In the genomic region with DNA sequence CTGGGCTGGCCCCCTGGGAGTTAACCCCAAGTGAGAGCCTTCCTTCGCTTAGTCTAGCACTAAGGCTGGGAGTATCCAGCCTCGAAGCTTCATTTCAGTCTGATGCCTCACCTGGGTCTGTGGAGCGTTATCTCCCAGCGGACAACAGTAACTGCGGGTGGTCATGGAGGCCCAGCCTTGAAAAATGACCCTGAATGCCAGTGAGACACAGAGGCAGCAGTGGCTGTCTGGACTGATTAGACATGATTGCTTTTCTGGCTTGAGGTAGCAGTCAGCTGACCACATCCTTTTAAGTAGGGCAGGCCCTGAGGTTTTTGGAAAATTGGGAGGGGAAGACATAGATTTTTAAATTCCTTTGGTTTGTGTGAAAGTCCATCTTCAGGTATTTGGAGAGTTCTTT, we compare ENCODE assay signal across 1 cellular context.
TF ChIP-seq lines count a peak whose summit lies in the region.

No MANE protein-coding gene starts in this region.

TF ChIP-seq in IMR-90, 13 proteins besides CTCF, POLR2A, EP300 and RAD21 (continued from another document):
- TF ChIP-seq, protein P1, sequence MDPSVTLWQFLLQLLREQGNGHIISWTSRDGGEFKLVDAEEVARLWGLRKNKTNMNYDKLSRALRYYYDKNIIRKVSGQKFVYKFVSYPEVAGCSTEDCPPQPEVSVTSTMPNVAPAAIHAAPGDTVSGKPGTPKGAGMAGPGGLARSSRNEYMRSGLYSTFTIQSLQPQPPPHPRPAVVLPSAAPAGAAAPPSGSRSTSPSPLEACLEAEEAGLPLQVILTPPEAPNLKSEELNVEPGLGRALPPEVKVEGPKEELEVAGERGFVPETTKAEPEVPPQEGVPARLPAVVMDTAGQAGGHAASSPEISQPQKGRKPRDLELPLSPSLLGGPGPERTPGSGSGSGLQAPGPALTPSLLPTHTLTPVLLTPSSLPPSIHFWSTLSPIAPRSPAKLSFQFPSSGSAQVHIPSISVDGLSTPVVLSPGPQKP (IDR thresholded peaks at IDR 0.05; ENCODE audit: borderline replicate concordance, low read depth, low read length), result no peak
- TF ChIP-seq NFE2L2 (IDR thresholded peaks at IDR 0.05; ENCODE audit: low read depth, low read length), result no peak
- TF ChIP-seq CEBPB (IDR thresholded peaks at IDR 0.05; ENCODE audit: low read depth, low read length), result no peak
- no peak for TF ChIP-seq BHLHE40 (IDR thresholded peaks at IDR 0.05; ENCODE audit: low read depth, low read length)
- TF ChIP-seq RCOR1 (IDR thresholded peaks at IDR 0.05; ENCODE audit: insufficient replicate concordance, low read length), result no peak
- no peak for TF ChIP-seq SMC3 (IDR thresholded peaks at IDR 0.05; ENCODE audit: low read depth, low read length)
- TF ChIP-seq RFX5 (IDR thresholded peaks at IDR 0.05; ENCODE audit: low read depth, low read length), result no peak
- TF ChIP-seq FOS (IDR thresholded peaks at IDR 0.05; ENCODE audit: low read depth, low read length), result no peak
- TF ChIP-seq CHD1 (IDR thresholded peaks at IDR 0.05; ENCODE audit: low read depth, low read length), result no peak
- no peak for TF ChIP-seq MXI1 (IDR thresholded peaks at IDR 0.05; ENCODE audit: borderline replicate concordance, low read depth, low read length)
